In the genomic region with DNA sequence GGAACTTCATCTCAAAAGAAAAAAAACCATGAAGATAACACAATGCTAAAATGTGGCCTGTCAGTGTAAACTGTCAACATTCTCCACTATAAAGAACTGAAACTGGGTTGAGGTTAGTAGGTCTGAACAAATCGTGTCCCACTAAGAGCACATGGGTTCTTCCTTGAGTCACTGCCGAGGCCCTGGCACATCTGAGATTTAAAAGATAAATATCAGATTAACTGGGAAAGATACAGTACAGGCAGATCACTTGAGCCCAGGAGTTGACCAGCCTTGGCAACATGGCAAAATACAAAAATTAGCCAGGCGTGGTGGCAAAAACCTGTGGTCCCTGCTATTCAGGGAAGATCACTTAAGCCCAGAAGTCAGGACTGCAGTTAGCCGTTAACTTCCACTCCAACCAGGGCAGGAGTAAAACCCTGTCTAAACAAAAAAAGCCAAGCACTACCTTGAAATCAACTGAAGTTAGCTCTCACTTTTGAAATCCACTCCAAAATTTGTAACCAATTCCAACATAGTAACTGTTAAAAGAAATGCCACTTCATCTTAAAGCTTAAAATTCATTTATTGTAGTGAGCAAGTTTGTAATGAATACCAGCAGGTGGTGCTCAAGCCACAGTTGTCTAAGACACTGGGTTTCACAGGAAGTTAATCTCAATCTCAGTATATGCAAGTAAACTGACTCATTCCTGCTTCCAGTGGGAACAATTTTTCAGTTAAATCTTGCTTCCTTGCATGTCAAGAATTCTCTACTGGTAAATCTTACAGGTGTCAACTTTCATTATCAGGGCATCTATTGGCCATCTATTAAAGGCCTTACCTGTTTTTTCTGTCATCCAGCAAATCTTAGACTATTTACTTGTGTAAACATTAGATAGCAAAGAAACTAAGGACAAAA, we compare ENCODE assay signal across 8 cellular contexts. TPM values are rescaled to one million over a fixed set of nuclear protein-coding genes. Genes with fewer than 3 reads are reported as not detected.
DNase-seq lines count a peak whose midpoint lies in the region; ATAC-seq and TF ChIP-seq lines count a peak whose summit lies in the region.

No MANE protein-coding gene starts in this region.

- H3K4me1 ChIP-seq in Karpas-422 (ENCODE audit: low read length): peaks cover 17% of the 10 kb centered on the region

- peak; percentile 45 for TF ChIP-seq CTCF in cardiac fibroblast (IDR thresholded peaks at IDR 0.05; ENCODE audit: low read depth, low read length)

- peaks cover 13% of the 10 kb centered on the region for H3K79me2 ChIP-seq in Karpas-422 (ENCODE audit: low read length)

- H3K27ac Mint-ChIP-seq in stimulated activated effector memory CD8-positive, alpha-beta T cell treated with anti-CD3 and anti-CD28 coated beads, Interleukin-12 subunit alpha, Interleukin-12 subunit beta, amount 100 ng/mL, for 72 hours: peak overlapping the region; percentile 100

- H3K9me3 ChIP-seq in Karpas-422 (ENCODE audit: low read length): no peaks in the 10 kb centered on the region

- peaks cover 16% of the 10 kb centered on the region for H4K20me1 ChIP-seq in Karpas-422 (ENCODE audit: insufficient read depth, low read depth, low read length)

- DNase-seq in NOMO-1 (lab: John Stamatoyannopoulos, UW; ENCODE audit: unreplicated experiment in 2 of 2): peak; percentile 12 to 69
- DNase-seq in NOMO-1 treated with dmso at 0.1 percent for 144 hours (lab: John Stamatoyannopoulos, UW; ENCODE audit: unreplicated experiment): no peak
- peak; percentile 82 for DNase-seq in Karpas-422
- peak; percentile 50 for DNase-seq in T follicular helper cell (ENCODE audit: low read depth)
- peak; percentile 87 to 90 for DNase-seq in cardiac fibroblast (ENCODE audit: low read depth in 2 of 2)
- DNase-seq in kidney tubule cell (ENCODE audit: low spot score): peak; percentile 83
- no peak for DNase-seq in stimulated activated effector memory CD8-positive, alpha-beta T cell treated with anti-CD3 and anti-CD28 coated beads, Interleukin-12 subunit alpha, Interleukin-12 subunit beta, amount 100 ng/mL, for 72 hours (ENCODE audit: low spot score in 2 of 2)

- H3K9ac ChIP-seq in Karpas-422 (ENCODE audit: low read length): no peak overlapping the region

- H3K9me3 Mint-ChIP-seq in stimulated activated effector memory CD8-positive, alpha-beta T cell treated with anti-CD3 and anti-CD28 coated beads, Interleukin-12 subunit alpha, Interleukin-12 subunit beta, amount 100 ng/mL, for 72 hours: no peaks in the 10 kb centered on the region

- H3K27ac ChIP-seq in Karpas-422 (ENCODE audit: low read length): peak overlapping the region; percentile 39

- ATAC-seq in GM21786 (IDR thresholded peaks at IDR 0.05; ENCODE audit: unreplicated experiment): peak; percentile 50
- ATAC-seq in stimulated activated effector memory CD8-positive, alpha-beta T cell treated with anti-CD3 and anti-CD28 coated beads, Interleukin-12 subunit alpha, Interleukin-12 subunit beta, amount 100 ng/mL, for 72 hours: peak; percentile 55

- H3K4me3 Mint-ChIP-seq in stimulated activated effector memory CD8-positive, alpha-beta T cell treated with anti-CD3 and anti-CD28 coated beads, Interleukin-12 subunit alpha, Interleukin-12 subunit beta, amount 100 ng/mL, for 72 hours: peak overlapping the region; percentile 83

- H3K4me1 Mint-ChIP-seq in stimulated activated effector memory CD8-positive, alpha-beta T cell treated with anti-CD3 and anti-CD28 coated beads, Interleukin-12 subunit alpha, Interleukin-12 subunit beta, amount 100 ng/mL, for 72 hours: peaks cover 50% of the 10 kb centered on the region

- peaks cover 46% of the 10 kb centered on the region for H3K36me3 ChIP-seq in Karpas-422 (ENCODE audit: insufficient read depth, low read length)

- H3K27me3 ChIP-seq in Karpas-422 (ENCODE audit: low read length): no peaks in the 10 kb centered on the region

- peaks cover 100% of the 10 kb centered on the region for H3K36me3 Mint-ChIP-seq in stimulated activated effector memory CD8-positive, alpha-beta T cell treated with anti-CD3 and anti-CD28 coated beads, Interleukin-12 subunit alpha, Interleukin-12 subunit beta, amount 100 ng/mL, for 72 hours

- H3K9me2 ChIP-seq in Karpas-422 (replicated peaks; ENCODE audit: insufficient read depth, low read length): no peaks in the 10 kb centered on the region

- no peak overlapping the region for H2AFZ ChIP-seq in Karpas-422 (ENCODE audit: low read length)

- no peak overlapping the region for H3K4me2 ChIP-seq in Karpas-422 (ENCODE audit: low read depth, low read length, poor library complexity, severe bottlenecking)

- H3K4me3 ChIP-seq in Karpas-422 (ENCODE audit: low read length) (no peak overlapping the region), cardiac fibroblast (replicated peaks in 1 of 2; ENCODE audit: low read depth in 2 of 2, low read length in 2 of 2) (no peak overlapping the region)

RNA-seq across cellular contexts. Expression of gene EEF1A1, which starts 5.4 kb away (rescaled TPM):
- 10,549 and 10,623 TPM in 2 replicates for total RNA-seq in Karpas-422 (2014; rRNA removed; shearing (Covaris generic); ENCODE audit: low replicate concordance)

RNA-seq across cellular contexts. Expression of gene MTO1, which starts 53.9 kb away (rescaled TPM):
- 42.9 and 65.9 TPM in 2 replicates for total RNA-seq in Karpas-422 (2014; rRNA removed; shearing (Covaris generic); ENCODE audit: low replicate concordance)

Comparison
In these comparisons a context has a peak if more than half of its experiments do, and no peak if none do; other contexts are left out.
1. DNase-seq: peak in NOMO-1 (2 of 2), Karpas-422 (single experiment), T follicular helper cell (single experiment), cardiac fibroblast (2 of 2) and kidney tubule cell (single experiment); none in NOMO-1 treated with dmso at 0.1 percent for 144 hours (single experiment) and stimulated activated effector memory CD8-positive, alpha-beta T cell treated with anti-CD3 and anti-CD28 coated beads, Interleukin-12 subunit alpha, Interleukin-12 subunit beta, amount 100 ng/mL, for 72 hours (0 of 2).